ENCODE assay signal across 31 cellular contexts in the genomic region with DNA sequence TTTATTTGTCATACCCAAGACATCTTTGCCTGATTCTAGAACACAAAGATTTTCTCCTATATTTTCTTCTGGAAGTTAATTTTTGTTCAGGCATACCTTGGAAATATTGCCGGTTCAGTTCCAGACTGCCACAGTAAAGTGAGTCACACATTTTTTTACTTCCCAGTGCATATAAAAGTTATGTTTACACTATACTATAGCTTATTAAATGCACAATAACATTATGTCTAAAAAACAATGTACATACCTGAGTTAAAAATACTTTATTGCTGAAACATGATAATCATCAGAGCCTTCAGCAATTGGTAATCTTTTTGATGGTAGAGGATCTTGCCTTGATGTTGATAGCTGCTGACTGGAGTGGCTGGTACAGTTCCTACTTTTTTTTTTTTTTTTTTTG. TPM values are rescaled to one million over a fixed set of nuclear protein-coding genes. Genes with fewer than 3 reads are reported as not detected.
"Had no signal": no experiment of that assay in that cellular context is flagged by ENCODE, and none has a peak within 500 bp of the region (broad histone marks: within the 10 kb centered on the region; RNA-seq: fewer than 3 reads in every experiment).

No MANE protein-coding gene starts in this region.

- DNase-seq: activated B cell treated with CpG ODN at 0.5 μM for 24 hours; activated CD4-positive, alpha-beta memory T cell treated with anti-CD3 and anti-CD28 coated beads, Interleukin-2, amount 10 ng/mL, durations not matched to agents 7 days and 5 days; activated CD4-positive, alpha-beta T cell treated with anti-CD3 and anti-CD28 coated beads for 1 hour; activated CD4-positive, alpha-beta T cell treated with anti-CD3 and anti-CD28 coated beads for 36 hours; activated CD4-positive, alpha-beta T cell treated with anti-CD3 and anti-CD28 coated beads for 48 hours; activated CD4-positive, alpha-beta T cell treated with anti-CD3 and anti-CD28 coated beads, Interleukin-2, amount 10 ng/mL, durations not matched to agents 7 days and 5 days; activated CD4-positive, alpha-beta T cell treated with anti-CD3 and anti-CD28 coated beads, Interleukin-2, amount 50 U/mL, for 48 hours; activated CD8-positive, alpha-beta memory T cell treated with anti-CD3 and anti-CD28 coated beads for 24 hours; activated CD8-positive, alpha-beta memory T cell treated with anti-CD3 and anti-CD28 coated beads, Interleukin-2, amount 10 ng/mL, durations not matched to agents 7 days and 5 days; activated CD8-positive, alpha-beta memory T cell treated with anti-CD3 and anti-CD28 coated beads, Interleukin-2, amount 50 U/mL, for 48 hours; activated CD8-positive, alpha-beta T cell treated with anti-CD3 and anti-CD28 coated beads, Interleukin-2, amount 10 ng/mL, durations not matched to agents 7 days and 5 days; activated effector memory CD4-positive, alpha-beta T cell treated with Interleukin-2 at 50 U/mL for 16 hours; activated gamma-delta T cell; activated naive CD4-positive, alpha-beta T cell treated with anti-CD3 and anti-CD28 coated beads, Interleukin-2, amount 10 ng/mL, durations not matched to agents 7 days and 5 days; activated naive CD4-positive, alpha-beta T cell treated with Interleukin-2 at 50 U/mL for 16 hours; activated naive CD8-positive, alpha-beta T cell treated with anti-CD3 and anti-CD28 coated beads, Interleukin-2, amount 10 ng/mL, durations not matched to agents 7 days and 5 days; activated naive CD8-positive, alpha-beta T cell treated with anti-CD3 and anti-CD28 coated beads, Interleukin-2, amount 50 U/mL, for 24 hours; activated T-cell treated with anti-CD3 and anti-CD28 coated beads, Interleukin-2, amount 50 U/mL, for 24 hours; activated T-cell treated with anti-CD3 and anti-CD28 coated beads, Interleukin-2, amount 50 U/mL, for 48 hours; amygdala; anterior cingulate cortex; central memory CD4-positive, alpha-beta T cell; T-helper 1 cell; T-helper 2 cell; T-helper 9 cell had no signal

- H3K36me3 ChIP-seq: ascending aorta had no signal

- ATAC-seq: activated CD4-positive, alpha-beta T cell treated with anti-CD3 and anti-CD28 coated beads for 36 hours; activated CD8-positive, alpha-beta memory T cell treated with anti-CD3 and anti-CD28 coated beads, Interleukin-2, amount 10 ng/mL, durations not matched to agents 7 days and 5 days; activated CD8-positive, alpha-beta T cell treated with anti-CD3 and anti-CD28 coated beads, Interleukin-2, amount 10 ng/mL, durations not matched to agents 7 days and 5 days; activated naive CD8-positive, alpha-beta T cell treated with anti-CD3 and anti-CD28 coated beads, Interleukin-2, amount 50 U/mL, for 24 hours had no signal

- H3K9me3 ChIP-seq: ascending aorta had no signal

- H3K27me3 ChIP-seq: ascending aorta had no signal

- H3K27ac ChIP-seq: ascending aorta, VCaP had no signal

- H3K4me3 ChIP-seq: ascending aorta had no signal

RNA-seq across cellular contexts. Expression of gene SMCP, which starts 10.0 kb away (rescaled TPM):
- total RNA-seq: activated B cell treated with CpG ODN at 0.5 μM for 24 hours; activated CD4-positive, alpha-beta memory T cell treated with anti-CD3 and anti-CD28 coated beads, Interleukin-2, amount 10 ng/mL, durations not matched to agents 7 days and 5 days; activated CD4-positive, alpha-beta T cell treated with anti-CD3 and anti-CD28 coated beads for 36 hours; activated CD4-positive, alpha-beta T cell treated with anti-CD3 and anti-CD28 coated beads, Interleukin-2, amount 10 ng/mL, durations not matched to agents 7 days and 5 days; activated CD8-positive, alpha-beta memory T cell treated with anti-CD3 and anti-CD28 coated beads, Interleukin-2, amount 10 ng/mL, durations not matched to agents 7 days and 5 days; activated CD8-positive, alpha-beta T cell treated with anti-CD3 and anti-CD28 coated beads, Interleukin-2, amount 10 ng/mL, durations not matched to agents 7 days and 5 days; activated naive CD8-positive, alpha-beta T cell treated with anti-CD3 and anti-CD28 coated beads, Interleukin-2, amount 10 ng/mL, durations not matched to agents 7 days and 5 days; activated T-helper 2 cell treated with anti-CD3 and anti-CD28 coated beads, Interferon-gamma antibody, Interleukin-2, Interleukin-4, amounts not matched to agents 10 μg/mL and 5 μg/mL and 100 μg/mL, durations not matched to agents 14 hours and 24 hours and 36 hours; ascending aorta; cardiac septum; cerebellum had no signal
- polyA plus RNA-seq: adipose tissue had no signal

RNA-seq across cellular contexts. Expression of gene IVL, which starts 20.2 kb away (rescaled TPM):
- total RNA-seq: activated B cell treated with CpG ODN at 0.5 μM for 24 hours; activated CD4-positive, alpha-beta memory T cell treated with anti-CD3 and anti-CD28 coated beads, Interleukin-2, amount 10 ng/mL, durations not matched to agents 7 days and 5 days; activated CD4-positive, alpha-beta T cell treated with anti-CD3 and anti-CD28 coated beads, Interleukin-2, amount 10 ng/mL, durations not matched to agents 7 days and 5 days; activated CD8-positive, alpha-beta memory T cell treated with anti-CD3 and anti-CD28 coated beads, Interleukin-2, amount 10 ng/mL, durations not matched to agents 7 days and 5 days; activated CD8-positive, alpha-beta T cell treated with anti-CD3 and anti-CD28 coated beads, Interleukin-2, amount 10 ng/mL, durations not matched to agents 7 days and 5 days; activated naive CD8-positive, alpha-beta T cell treated with anti-CD3 and anti-CD28 coated beads, Interleukin-2, amount 10 ng/mL, durations not matched to agents 7 days and 5 days; activated T-helper 2 cell treated with anti-CD3 and anti-CD28 coated beads, Interferon-gamma antibody, Interleukin-2, Interleukin-4, amounts not matched to agents 10 μg/mL and 5 μg/mL and 100 μg/mL, durations not matched to agents 14 hours and 24 hours and 36 hours; ascending aorta; cardiac septum; cerebellum had no signal

RNA-seq across cellular contexts. Expression of gene LCE7A, which starts 28.3 kb away (rescaled TPM):
- total RNA-seq: activated B cell treated with CpG ODN at 0.5 μM for 24 hours; activated CD4-positive, alpha-beta memory T cell treated with anti-CD3 and anti-CD28 coated beads, Interleukin-2, amount 10 ng/mL, durations not matched to agents 7 days and 5 days; activated CD4-positive, alpha-beta T cell treated with anti-CD3 and anti-CD28 coated beads for 36 hours; activated CD4-positive, alpha-beta T cell treated with anti-CD3 and anti-CD28 coated beads, Interleukin-2, amount 10 ng/mL, durations not matched to agents 7 days and 5 days; activated CD8-positive, alpha-beta memory T cell treated with anti-CD3 and anti-CD28 coated beads, Interleukin-2, amount 10 ng/mL, durations not matched to agents 7 days and 5 days; activated CD8-positive, alpha-beta T cell treated with anti-CD3 and anti-CD28 coated beads, Interleukin-2, amount 10 ng/mL, durations not matched to agents 7 days and 5 days; activated naive CD8-positive, alpha-beta T cell treated with anti-CD3 and anti-CD28 coated beads, Interleukin-2, amount 10 ng/mL, durations not matched to agents 7 days and 5 days; activated T-helper 2 cell treated with anti-CD3 and anti-CD28 coated beads, Interferon-gamma antibody, Interleukin-2, Interleukin-4, amounts not matched to agents 10 μg/mL and 5 μg/mL and 100 μg/mL, durations not matched to agents 14 hours and 24 hours and 36 hours; ascending aorta; cardiac septum; cerebellum had no signal
- polyA plus RNA-seq: adipose tissue had no signal

RNA-seq across cellular contexts. Expression of gene LCE6A, which starts 45.5 kb away (rescaled TPM):
- total RNA-seq: activated B cell treated with CpG ODN at 0.5 μM for 24 hours; activated CD4-positive, alpha-beta memory T cell treated with anti-CD3 and anti-CD28 coated beads, Interleukin-2, amount 10 ng/mL, durations not matched to agents 7 days and 5 days; activated CD4-positive, alpha-beta T cell treated with anti-CD3 and anti-CD28 coated beads for 36 hours; activated CD4-positive, alpha-beta T cell treated with anti-CD3 and anti-CD28 coated beads, Interleukin-2, amount 10 ng/mL, durations not matched to agents 7 days and 5 days; activated CD8-positive, alpha-beta memory T cell treated with anti-CD3 and anti-CD28 coated beads, Interleukin-2, amount 10 ng/mL, durations not matched to agents 7 days and 5 days; activated CD8-positive, alpha-beta T cell treated with anti-CD3 and anti-CD28 coated beads, Interleukin-2, amount 10 ng/mL, durations not matched to agents 7 days and 5 days; activated naive CD8-positive, alpha-beta T cell treated with anti-CD3 and anti-CD28 coated beads, Interleukin-2, amount 10 ng/mL, durations not matched to agents 7 days and 5 days; activated T-helper 2 cell treated with anti-CD3 and anti-CD28 coated beads, Interferon-gamma antibody, Interleukin-2, Interleukin-4, amounts not matched to agents 10 μg/mL and 5 μg/mL and 100 μg/mL, durations not matched to agents 14 hours and 24 hours and 36 hours; ascending aorta; cardiac septum; cerebellum had no signal
- polyA plus RNA-seq: adipose tissue had no signal

RNA-seq across cellular contexts. Expression of gene SPRR5, which starts 58.9 kb away (rescaled TPM):
- total RNA-seq: activated B cell treated with CpG ODN at 0.5 μM for 24 hours; activated CD4-positive, alpha-beta memory T cell treated with anti-CD3 and anti-CD28 coated beads, Interleukin-2, amount 10 ng/mL, durations not matched to agents 7 days and 5 days; activated CD4-positive, alpha-beta T cell treated with anti-CD3 and anti-CD28 coated beads for 36 hours; activated CD4-positive, alpha-beta T cell treated with anti-CD3 and anti-CD28 coated beads, Interleukin-2, amount 10 ng/mL, durations not matched to agents 7 days and 5 days; activated CD8-positive, alpha-beta memory T cell treated with anti-CD3 and anti-CD28 coated beads, Interleukin-2, amount 10 ng/mL, durations not matched to agents 7 days and 5 days; activated CD8-positive, alpha-beta T cell treated with anti-CD3 and anti-CD28 coated beads, Interleukin-2, amount 10 ng/mL, durations not matched to agents 7 days and 5 days; activated naive CD8-positive, alpha-beta T cell treated with anti-CD3 and anti-CD28 coated beads, Interleukin-2, amount 10 ng/mL, durations not matched to agents 7 days and 5 days; activated T-helper 2 cell treated with anti-CD3 and anti-CD28 coated beads, Interferon-gamma antibody, Interleukin-2, Interleukin-4, amounts not matched to agents 10 μg/mL and 5 μg/mL and 100 μg/mL, durations not matched to agents 14 hours and 24 hours and 36 hours; ascending aorta; cardiac septum; cerebellum had no signal
- polyA plus RNA-seq: adipose tissue had no signal
